Comparison of ENCODE assay signal across 19 cellular contexts in the genomic region with DNA sequence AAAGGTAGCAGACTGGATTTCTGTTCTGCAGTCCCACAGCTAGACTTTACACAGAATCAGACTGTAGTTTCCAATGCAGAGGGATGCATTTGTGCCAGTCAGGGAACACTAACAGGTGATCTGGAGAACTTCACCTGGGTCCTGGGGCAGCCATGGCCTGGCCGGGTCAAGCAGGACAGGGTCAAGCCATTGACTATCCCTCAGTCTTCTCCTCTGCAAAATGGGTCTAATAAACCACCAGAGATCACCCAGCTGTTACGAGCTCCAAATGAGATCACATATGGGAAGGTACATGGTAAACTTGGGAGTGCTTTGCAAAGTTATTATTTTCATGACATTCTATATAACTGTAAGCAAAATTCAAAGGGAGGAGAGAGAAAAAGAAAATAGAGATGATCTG.
A peak's percentile ranks its signal among the peaks of the same experiment; 100 is the strongest.
DNase-seq lines count a peak whose midpoint lies in the region; ATAC-seq, FAIRE-seq and TF ChIP-seq lines count a peak whose summit lies in the region.
"Had no signal": no experiment of that assay in that cellular context is flagged by ENCODE, and none has a peak within 500 bp of the region (broad histone marks: within the 10 kb centered on the region; RNA-seq: fewer than 3 reads in every experiment).

No MANE protein-coding gene starts in this region.

- CTCF ChIA-PET in HepG2 (lab: Yijun Ruan, JAX; ENCODE audit: low intra/inter-chr PET ratio, low total read pairs) = no interaction called here

- ATAC-seq in HepG2 (no peak), right lobe of liver (no peak)
- ATAC-seq: CD8-positive, alpha-beta T cell; GM12878 had no signal

- no peak for FAIRE-seq in HepG2 (lab: Jason Lieb, UNC)
- FAIRE-seq: GM12878, H1, HTR-8/SVneo had no signal

- H3K27me3 ChIP-seq in HepG2 (ENCODE audit: control insufficient read depth in 1 of 2, insufficient read depth in 2 of 2, low read length in 2 of 2) (0 out of 5 replicates have a peak, but pooled peaks cover 0 to 5% of the 10 kb centered on the region in 2 experiments), right lobe of liver (no peaks in the 10 kb centered on the region), hepatocyte (no peaks in the 10 kb centered on the region), neuronal stem cell (ENCODE audit: control insufficient read depth in 3 of 3, insufficient read depth in 3 of 3, low read depth in 1 of 3, low read length in 3 of 3) (no peaks in the 10 kb centered on the region)
- H3K27me3 ChIP-seq: BLaER1 treated with 17β-estradiol and CSF1 and Interleukin-3, amounts not matched to agents 10 nM and 100 nM had no signal

- no peak for TF ChIP-seq POLR2A in HepG2 (IDR thresholded peaks at IDR 0.05; ENCODE audit: insufficient read depth in 1 of 2, low read depth in 2 of 2, low read length in 2 of 2)
- no peak for TF ChIP-seq POLR2A in right lobe of liver (IDR thresholded peaks at IDR 0.05)

- H3K79me2 ChIP-seq in HepG2 (ENCODE audit: insufficient read depth, low read length) = no peaks in the 10 kb centered on the region
- H3K79me2 ChIP-seq in hepatocyte = no peaks in the 10 kb centered on the region

- H3K9me2 ChIP-seq in hepatocyte (replicated peaks; ENCODE audit: insufficient read depth) = no peaks in the 10 kb centered on the region

- H2AFZ ChIP-seq in HepG2 (ENCODE audit: low read length) (no peak overlapping the region), hepatocyte (no peak overlapping the region), neuronal stem cell (ENCODE audit: low read length) (no peak overlapping the region)

- H4K8ac ChIP-seq in neuronal stem cell (ENCODE audit: low read depth, low read length) = no peak overlapping the region

- H3K23ac ChIP-seq in neuronal stem cell (ENCODE audit: low read depth, low read length, poor library complexity) = no peak overlapping the region

- TF ChIP-seq CTCF in HepG2 (CRISPR knock-in tag; IDR thresholded peaks at IDR 0.05) (no peak), right lobe of liver (IDR thresholded peaks at IDR 0.05) (no peak), hepatocyte (IDR thresholded peaks at IDR 0.05; ENCODE audit: poor library complexity) (no peak)

- no peak overlapping the region for H2BK12ac ChIP-seq in neuronal stem cell (ENCODE audit: low read length)

- H3K4me1 ChIP-seq in HepG2 (ENCODE audit: insufficient read depth, low read length) = no peaks in the 10 kb centered on the region
- no peaks in the 10 kb centered on the region for H3K4me1 ChIP-seq in right lobe of liver
- H3K4me1 ChIP-seq in hepatocyte (ENCODE audit: insufficient read depth) = peaks cover 45% of the 10 kb centered on the region
- H3K4me1 ChIP-seq in neuronal stem cell (ENCODE audit: control insufficient read depth in 2 of 2, insufficient read depth in 1 of 2, low read depth in 1 of 2, low read length in 2 of 2) = peaks cover 13 to 18% of the 10 kb centered on the region in 2 donors

- H2BK5ac ChIP-seq in neuronal stem cell (ENCODE audit: low read length) = no peak overlapping the region

- no TSS peak for BruUV-seq in HepG2 (replicated peaks; lab: Mats Ljungman, UMichigan)

- POLR2A ChIA-PET in HepG2 (lab: Yijun Ruan, JAX) = no interaction called here

- in situ Hi-C loops in HepG2 (cut with HindIII; ENCODE audit: extremely low pct_ligation_motif_present, low pct_unique_long_range_greater_than_20kb) = no loop called here

- H3K36me3 ChIP-seq in HepG2 (replicated peaks in 1 of 2; ENCODE audit: control insufficient read depth in 1 of 2, insufficient read depth in 2 of 2, low read length in 2 of 2) (no peaks in the 10 kb centered on the region), right lobe of liver (no peaks in the 10 kb centered on the region), hepatocyte (replicated peaks; ENCODE audit: insufficient read depth, low read depth) (no peaks in the 10 kb centered on the region), neuronal stem cell (replicated peaks in 1 of 2; ENCODE audit: control insufficient read depth in 2 of 2, insufficient read depth in 2 of 2, low read length in 2 of 2) (no peaks in the 10 kb centered on the region)
- H3K36me3 ChIP-seq: BLaER1 treated with 17β-estradiol and CSF1 and Interleukin-3, amounts not matched to agents 10 nM and 100 nM had no signal

- intact Hi-C loops in HepG2 (cut with micrococcal nuclease; ENCODE audit: unreplicated experiment) = no loop called here
- intact Hi-C loops in right lobe of liver (cut with DNase I) = no loop called here

- no peak overlapping the region for H3K18ac ChIP-seq in neuronal stem cell (ENCODE audit: low read length)

- H2BK120ac ChIP-seq in neuronal stem cell (ENCODE audit: low read depth, low read length) = no peak overlapping the region

- H4K91ac ChIP-seq in neuronal stem cell (ENCODE audit: low read depth, low read length, poor library complexity) = no peak overlapping the region

- no peak overlapping the region for H3K9ac ChIP-seq in HepG2 (ENCODE audit: insufficient read depth, low read depth, low read length)
- no peak overlapping the region for H3K9ac ChIP-seq in neuronal stem cell (ENCODE audit: low read depth, low read length, poor library complexity)
- H3K9ac ChIP-seq: BLaER1 treated with 17β-estradiol and CSF1 and Interleukin-3, amounts not matched to agents 10 nM and 100 nM had no signal

- H3K4ac ChIP-seq in neuronal stem cell (ENCODE audit: low read length) = no peak overlapping the region

- 30% methylated on average over 2 of the region's 2 CpGs for WGBS in HepG2 (ENCODE audit: low lambda C conversion rate)
- 69% methylated on average over 2 of the region's 2 CpGs for WGBS in right lobe of liver (ENCODE audit: insufficient coverage, low coverage, low lambda C conversion rate, missing lambda C conversion rate)
- WGBS in hepatocyte (ENCODE audit: low lambda C conversion rate, missing lambda C conversion rate) = 96% methylated on average over 2 of the region's 2 CpGs
- WGBS in neuronal stem cell (ENCODE audit: extremely low coverage in 2 of 2, insufficient read length in 2 of 2, insufficient replicate concordance in 1 of 2), 2 donors = no CpG with 5 or more reads among the region's 2 CpGs

- H2BK15ac ChIP-seq in neuronal stem cell (ENCODE audit: low read length) = no peak overlapping the region

- TF ChIP-seq EP300 in HepG2 (IDR thresholded peaks at IDR 0.05; ENCODE audit: low read depth in 2 of 2, low read length in 2 of 2) = no peak
- no peak for TF ChIP-seq EP300 in HepG2 (CRISPR knock-in tag; IDR thresholded peaks at IDR 0.05; ENCODE audit: borderline replicate concordance)

- no peak for TF ChIP-seq RAD21 in HepG2 (CRISPR knock-in tag; IDR thresholded peaks at IDR 0.05)

- H3K4me2 ChIP-seq in HepG2 (ENCODE audit: low read depth, low read length) (no peak overlapping the region), hepatocyte (no peak overlapping the region), neuronal stem cell (ENCODE audit: insufficient read depth, low read length, poor library complexity, severe bottlenecking) (no peak overlapping the region)
- H3K4me2 ChIP-seq: BLaER1 treated with 17β-estradiol and CSF1 and Interleukin-3, amounts not matched to agents 10 nM and 100 nM had no signal

- H4K20me1 ChIP-seq in HepG2 (ENCODE audit: insufficient read depth, low read length) (no peaks in the 10 kb centered on the region), hepatocyte (ENCODE audit: insufficient read depth, poor library complexity, severe bottlenecking) (no peaks in the 10 kb centered on the region)
- H4K20me1 ChIP-seq: BLaER1 treated with 17β-estradiol and CSF1 and Interleukin-3, amounts not matched to agents 10 nM and 100 nM had no signal

- H3K27ac ChIP-seq in HepG2 (ENCODE audit: extremely low read length, insufficient read depth, low read length) (no peak overlapping the region), right lobe of liver (no peak overlapping the region), hepatocyte (peak overlapping the region; percentile 42), neuronal stem cell (replicated peaks; ENCODE audit: low read length) (peak overlapping the region; percentile 75)
- H3K27ac ChIP-seq: BLaER1 treated with 17β-estradiol and CSF1 and Interleukin-3, amounts not matched to agents 10 nM and 100 nM had no signal

- H3K9me3 ChIP-seq in HepG2 (ENCODE audit: low read length) = no peaks in the 10 kb centered on the region
- no peaks in the 10 kb centered on the region for H3K9me3 ChIP-seq in right lobe of liver
- H3K9me3 ChIP-seq in hepatocyte (ENCODE audit: low read depth) = no peaks in the 10 kb centered on the region
- H3K9me3 ChIP-seq in neuronal stem cell (replicated peaks in 1 of 2; ENCODE audit: control insufficient read depth in 2 of 2, insufficient read depth in 1 of 2, low read depth in 1 of 2, low read length in 2 of 2) = peaks cover 0 to 8% of the 10 kb centered on the region in 2 donors
- H3K9me3 ChIP-seq: BLaER1 treated with 17β-estradiol and CSF1 and Interleukin-3, amounts not matched to agents 10 nM and 100 nM had no signal

- no peak overlapping the region for H2AK5ac ChIP-seq in neuronal stem cell (ENCODE audit: low read depth, low read length)

- H3K4me3 ChIP-seq in HepG2 (replicated peaks in 1 of 3; ENCODE audit: insufficient read depth in 1 of 3, low read depth in 2 of 3, low read length in 3 of 3) (no peak overlapping the region), right lobe of liver (no peak overlapping the region), hepatocyte (no peak overlapping the region), neuronal stem cell (ENCODE audit: low read length in 2 of 2) (no peak overlapping the region)
- H3K4me3 ChIP-seq: BLaER1 treated with 17β-estradiol and CSF1 and Interleukin-3, amounts not matched to agents 10 nM and 100 nM; GM12878 had no signal

- DNase-seq in HepG2 (ENCODE audit: low spot score) (no peak), right lobe of liver (no peak), hepatocyte (ENCODE audit: low spot score) (no peak), neuronal stem cell (ENCODE audit: low spot score) (no peak), NCI-H345 treated with DMSO at 0.1 percent for 48 hours (lab: John Stamatoyannopoulos, UW; ENCODE audit: unreplicated experiment) (no peak), foreskin melanocyte (no peak)
- no peak for DNase-seq in activated CD4-positive, alpha-beta T cell treated with anti-CD3 and anti-CD28 coated beads, Interleukin-2, amount 50 U/mL, for 1 hour
- DNase-seq: 8988T; Calu3; CD8-positive, alpha-beta T cell; DMS 273 treated with DMSO at 0.1 percent for 48 hours; DMS53; DND-41; EL; H9 had no signal

- no peaks in the 10 kb centered on the region for H3K79me1 ChIP-seq in neuronal stem cell (ENCODE audit: low read depth, low read length)

- H3K14ac ChIP-seq in neuronal stem cell (ENCODE audit: low read length) = no peak overlapping the region

Comparison
In these comparisons a context has a peak if more than half of its experiments do, and no peak if none do; other contexts are left out.
1. H3K27ac ChIP-seq: peak in hepatocyte (single experiment) and neuronal stem cell (single experiment); none in HepG2 (single experiment) and right lobe of liver (0 of 3).